In the genomic region with DNA sequence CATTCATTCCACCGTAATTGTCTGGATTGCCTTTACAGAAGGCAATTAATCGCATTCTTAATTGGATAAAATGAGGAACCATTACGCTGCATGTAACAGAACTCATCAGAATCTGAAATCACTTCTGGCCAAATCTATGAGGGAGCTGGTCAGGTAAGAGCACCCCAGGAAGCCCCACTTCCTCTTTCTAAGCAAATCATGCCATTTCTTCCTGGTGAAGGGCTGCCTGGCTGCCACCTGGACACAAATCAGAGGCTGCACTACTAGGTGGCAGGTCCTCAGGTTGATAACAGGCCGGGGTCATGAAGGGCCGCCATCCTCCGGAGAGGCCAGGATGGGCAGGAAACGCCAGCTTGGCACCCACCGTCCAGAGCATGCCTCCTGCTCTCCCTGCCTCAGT, we compare ENCODE assay signal across 12 cellular contexts.
A peak's percentile ranks its signal among the peaks of the same experiment; 100 is the strongest.
DNase-seq lines count a peak whose midpoint lies in the region; ATAC-seq and TF ChIP-seq lines count a peak whose summit lies in the region.
"Had no signal": no experiment of that assay in that cellular context is flagged by ENCODE, and none has a peak within 500 bp of the region (broad histone marks: within the 10 kb centered on the region; RNA-seq: fewer than 3 reads in every experiment).

No MANE protein-coding gene starts in this region.

- no peak overlapping the region for H3K4me3 Mint-ChIP-seq in progenitor cell of endocrine pancreas (ENCODE audit: low read depth)
- H3K4me3 Mint-ChIP-seq in T-helper 2 cell treated with Interferon-gamma antibody and Interleukin-4, amounts not matched to agents 5 μg/mL and 100 μg/mL, for 36 hours = no peak overlapping the region

- H3K9me3 ChIP-seq in ascending aorta = no peaks in the 10 kb centered on the region
- no peaks in the 10 kb centered on the region for H3K9me3 ChIP-seq in left lung

- H3K27me3 Mint-ChIP-seq in progenitor cell of endocrine pancreas = no peaks in the 10 kb centered on the region
- H3K27me3 Mint-ChIP-seq in T-helper 2 cell treated with Interferon-gamma antibody and Interleukin-4, amounts not matched to agents 5 μg/mL and 100 μg/mL, for 36 hours (ENCODE audit: low read depth) = no peaks in the 10 kb centered on the region

- H3K36me3 Mint-ChIP-seq in progenitor cell of endocrine pancreas (ENCODE audit: insufficient read depth) = no peaks in the 10 kb centered on the region
- H3K36me3 Mint-ChIP-seq in T-helper 2 cell treated with Interferon-gamma antibody and Interleukin-4, amounts not matched to agents 5 μg/mL and 100 μg/mL, for 36 hours (ENCODE audit: low read depth) = peaks cover 15% of the 10 kb centered on the region

- TF ChIP-seq CTCF in GM06990 (IDR thresholded peaks at IDR 0.05; ENCODE audit: insufficient read depth, low read length, poor library complexity, severe bottlenecking) = no peak
- TF ChIP-seq CTCF in ascending aorta (IDR thresholded peaks at IDR 0.05) = no peak
- no peak for TF ChIP-seq CTCF in progenitor cell of endocrine pancreas (IDR thresholded peaks at IDR 0.05; ENCODE audit: unreplicated experiment)
- no peak for TF ChIP-seq CTCF in left lung (IDR thresholded peaks at IDR 0.05)

- no peak overlapping the region for H3K4me3 ChIP-seq in GM06990 (replicated peaks; ENCODE audit: low read depth, low read length)
- no peak overlapping the region for H3K4me3 ChIP-seq in ascending aorta
- H3K4me3 ChIP-seq in left lung = no peak overlapping the region
- H3K4me3 ChIP-seq: skin epidermis had no signal

- ATAC-seq in GM19395 (IDR thresholded peaks at IDR 0.05; ENCODE audit: unreplicated experiment) (peak; percentile 62), HG03432 (IDR thresholded peaks at IDR 0.05; ENCODE audit: unreplicated experiment) (no peak), left lung (no peak)

- DNase-seq in GM06990 (ENCODE audit: extremely low read depth, insufficient read length) = peak; percentile 32
- no peak for DNase-seq in ascending aorta (ENCODE audit: low spot score in 2 of 2)
- no peak for DNase-seq in progenitor cell of endocrine pancreas (ENCODE audit: low spot score, unreplicated experiment)
- DNase-seq in T-helper 2 cell treated with Interferon-gamma antibody and Interleukin-4, amounts not matched to agents 5 μg/mL and 100 μg/mL, for 36 hours (ENCODE audit: low spot score) = no peak
- DNase-seq in left lung = no peak
- DNase-seq in cerebellar cortex (ENCODE audit: low spot score) = no peak
- DNase-seq: activated T-cell treated with anti-CD3 and anti-CD28 coated beads for 4 hours, C1 segment of cervical spinal cord had no signal

- H3K27me3 ChIP-seq in GM06990 (replicated peaks; ENCODE audit: control insufficient read depth, insufficient read depth, low read length) (no peaks in the 10 kb centered on the region), ascending aorta (no peaks in the 10 kb centered on the region), left lung (no peaks in the 10 kb centered on the region)

- H3K4me1 ChIP-seq in ascending aorta (peaks cover 21 to 57% of the 10 kb centered on the region in 2 donors), left lung (peaks cover 14 to 20% of the 10 kb centered on the region in 2 donors)

- H3K36me3 ChIP-seq in GM06990 (ENCODE audit: control insufficient read depth, insufficient read depth, low read length) (peaks cover 9% of the 10 kb centered on the region), ascending aorta (no peaks in the 10 kb centered on the region), left lung (peaks cover 0 to 25% of the 10 kb centered on the region in 2 donors)

- H3K4me1 Mint-ChIP-seq in progenitor cell of endocrine pancreas (ENCODE audit: low read depth) = peaks cover 21% of the 10 kb centered on the region
- H3K4me1 Mint-ChIP-seq in T-helper 2 cell treated with Interferon-gamma antibody and Interleukin-4, amounts not matched to agents 5 μg/mL and 100 μg/mL, for 36 hours (ENCODE audit: low read depth) = peaks cover 18% of the 10 kb centered on the region

- intact Hi-C loops in ascending aorta (cut with DNase I) = no loop called here
- intact Hi-C loops in left lung (cut with DNase I) = no loop called here

- peak overlapping the region; percentile 35 to 50 for H3K27ac ChIP-seq in ascending aorta
- H3K27ac ChIP-seq in left lung = no peak overlapping the region
- H3K27ac ChIP-seq: RWPE1 had no signal

- H3K27ac Mint-ChIP-seq in progenitor cell of endocrine pancreas = peak overlapping the region; percentile 49
- no peak overlapping the region for H3K27ac Mint-ChIP-seq in T-helper 2 cell treated with Interferon-gamma antibody and Interleukin-4, amounts not matched to agents 5 μg/mL and 100 μg/mL, for 36 hours

- no peaks in the 10 kb centered on the region for H3K9me3 Mint-ChIP-seq in progenitor cell of endocrine pancreas (ENCODE audit: low read depth)
- no peaks in the 10 kb centered on the region for H3K9me3 Mint-ChIP-seq in T-helper 2 cell treated with Interferon-gamma antibody and Interleukin-4, amounts not matched to agents 5 μg/mL and 100 μg/mL, for 36 hours

Comparison
In these comparisons a context has a peak if more than half of its experiments do, and no peak if none do; other contexts are left out.
1. H3K27ac ChIP-seq: peak in ascending aorta (2 of 2); none in left lung (0 of 2).